In the genomic region with DNA sequence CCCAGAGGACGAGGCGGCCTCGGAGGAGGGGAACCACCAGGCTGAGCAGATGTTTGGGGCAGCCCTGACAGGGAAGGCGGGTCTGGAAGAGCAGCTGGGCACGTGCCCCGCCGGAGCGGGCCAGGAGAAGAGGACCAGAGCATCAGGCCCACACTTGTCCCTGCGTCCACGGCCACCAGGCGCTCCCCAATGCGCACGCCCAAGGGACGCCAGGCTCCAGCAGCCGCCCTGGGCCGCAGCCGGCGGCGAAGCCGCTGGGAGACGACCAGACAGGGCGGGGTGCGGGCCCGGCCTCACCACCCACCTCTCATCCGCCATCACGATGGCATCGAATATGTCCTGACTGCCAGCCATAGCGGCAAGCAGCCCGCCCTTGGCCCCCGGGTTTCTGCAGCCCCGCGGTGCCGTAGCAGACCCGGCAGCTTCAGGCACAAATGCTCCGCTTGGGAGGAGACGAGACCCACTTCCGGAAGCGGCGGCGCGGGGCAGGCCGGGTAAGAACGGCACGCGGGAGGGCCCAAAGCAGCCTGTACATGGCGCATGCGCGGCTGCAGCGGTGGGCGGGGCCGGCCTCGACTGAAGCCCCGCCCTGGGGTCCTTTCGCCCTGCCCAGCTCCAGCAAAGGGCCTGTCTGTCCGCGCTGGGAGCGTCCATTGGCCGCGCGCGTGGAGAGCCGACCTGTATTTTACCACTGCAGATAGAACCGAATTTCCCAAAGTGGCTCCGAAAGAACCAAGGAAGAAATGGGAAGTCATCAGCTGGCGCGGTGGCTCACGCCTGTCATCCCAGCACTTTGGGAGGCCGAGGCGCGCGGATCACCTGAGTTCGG, we compare ENCODE assay signal across 8 cellular contexts. TPM values are rescaled to one million over a fixed set of nuclear protein-coding genes. Genes with fewer than 3 reads are reported as not detected.
DNase-seq lines count a peak whose midpoint lies in the region; TF ChIP-seq lines count a peak whose summit lies in the region.

A gene with protein sequence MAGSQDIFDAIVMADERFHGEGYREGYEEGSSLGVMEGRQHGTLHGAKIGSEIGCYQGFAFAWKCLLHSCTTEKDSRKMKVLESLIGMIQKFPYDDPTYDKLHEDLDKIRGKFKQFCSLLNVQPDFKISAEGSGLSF (minus strand): TSS at position 468 of the 829 bp plus-strand sequence. CDS start 114 bp downstream, at position 354.

- H3K4me3 ChIP-seq in H7 (ENCODE audit: insufficient read depth, low read depth, low read length): peak within 1 kb of the TSS; percentile 97
- H3K4me3 ChIP-seq in MG63: peak within 1 kb of the TSS; percentile 95

- no peaks in the 10 kb centered on the region for H3K27me3 ChIP-seq in H7 (ENCODE audit: control insufficient read depth, insufficient read depth, low read length)
- H3K27me3 ChIP-seq in MG63: no peaks in the 10 kb centered on the region

- peak; percentile 95 for DNase-seq in EL
- peak; percentile 99 for DNase-seq in H7
- DNase-seq in MG63: peak; percentile 93
- DNase-seq in SIG-M5 (lab: John Stamatoyannopoulos, UW): peak; percentile 33
- peak; percentile 92 for DNase-seq in activated gamma-delta T cell (lab: John Stamatoyannopoulos, UW)
- peak; percentile 94 for DNase-seq in fibroblast of the conjunctiva (ENCODE audit: low read depth)
- peak; percentile 98 for DNase-seq in nephron progenitor cell

- H3K36me3 ChIP-seq in H7 (replicated peaks; ENCODE audit: control insufficient read depth, insufficient read depth, low read length) (peaks cover 4% of the 10 kb centered on the region), MG63 (peaks cover 44% of the 10 kb centered on the region)

- peak within 1 kb of the TSS; percentile 48 for H3K27ac Mint-ChIP-seq in nephron progenitor cell
- H3K27ac Mint-ChIP-seq in stimulated activated naive CD8-positive, alpha-beta T cell treated with anti-CD3 and anti-CD28 coated beads, Interleukin-15, Interleukin-2, amounts not matched to agents 100 ng/mL and 50 ng/mL, for 24 hours: peak within 1 kb of the TSS; percentile 90

- peaks cover 20% of the 10 kb centered on the region for H3K36me3 Mint-ChIP-seq in nephron progenitor cell (ENCODE audit: low read depth)
- peaks cover 25% of the 10 kb centered on the region for H3K36me3 Mint-ChIP-seq in stimulated activated naive CD8-positive, alpha-beta T cell treated with anti-CD3 and anti-CD28 coated beads, Interleukin-15, Interleukin-2, amounts not matched to agents 100 ng/mL and 50 ng/mL, for 24 hours (ENCODE audit: low read depth)

- peaks cover 11% of the 10 kb centered on the region for H3K27me3 Mint-ChIP-seq in nephron progenitor cell (ENCODE audit: low read depth, poor library complexity)
- H3K27me3 Mint-ChIP-seq in stimulated activated naive CD8-positive, alpha-beta T cell treated with anti-CD3 and anti-CD28 coated beads, Interleukin-15, Interleukin-2, amounts not matched to agents 100 ng/mL and 50 ng/mL, for 24 hours: peaks cover 6% of the 10 kb centered on the region

- no peaks in the 10 kb centered on the region for H3K9me3 Mint-ChIP-seq in nephron progenitor cell
- no peaks in the 10 kb centered on the region for H3K9me3 Mint-ChIP-seq in stimulated activated naive CD8-positive, alpha-beta T cell treated with anti-CD3 and anti-CD28 coated beads, Interleukin-15, Interleukin-2, amounts not matched to agents 100 ng/mL and 50 ng/mL, for 24 hours

- peak within 1 kb of the TSS; percentile 91 for H3K4me3 Mint-ChIP-seq in nephron progenitor cell
- H3K4me3 Mint-ChIP-seq in stimulated activated naive CD8-positive, alpha-beta T cell treated with anti-CD3 and anti-CD28 coated beads, Interleukin-15, Interleukin-2, amounts not matched to agents 100 ng/mL and 50 ng/mL, for 24 hours: peak within 1 kb of the TSS; percentile 92

- no peaks in the 10 kb centered on the region for H3K9me3 ChIP-seq in MG63

- H3K4me1 Mint-ChIP-seq in nephron progenitor cell: peaks cover 28% of the 10 kb centered on the region
- H3K4me1 Mint-ChIP-seq in stimulated activated naive CD8-positive, alpha-beta T cell treated with anti-CD3 and anti-CD28 coated beads, Interleukin-15, Interleukin-2, amounts not matched to agents 100 ng/mL and 50 ng/mL, for 24 hours (ENCODE audit: low read depth): peaks cover 34% of the 10 kb centered on the region

- TF ChIP-seq CTCF in nephron progenitor cell (IDR thresholded peaks at IDR 0.05): no peak

RNA-seq across cellular contexts. Expression of the gene that starts here (rescaled TPM):
- total RNA-seq in H7 (2014; rRNA removed; shearing (Covaris generic)): 12.3 and 13.9 TPM in 2 replicates
- total RNA-seq in MG63 (2014; rRNA removed; shearing (Covaris generic); ENCODE audit: low replicate concordance): 24.6 and 67.6 TPM in 2 replicates

Comparison
In these comparisons a context has a peak if more than half of its experiments do, and no peak if none do; other contexts are left out.
1. Peak in every context shown above with its lines: DNase-seq and H3K4me3 ChIP-seq.
2. DNase-seq: peak in every context shown above with its lines; median percentile 99 in H7; 98 in nephron progenitor cell; 95 in EL; 94 in fibroblast of the conjunctiva; 93 in MG63; 92 in activated gamma-delta T cell; 33 in SIG-M5.